Comparison of ENCODE assay signal across 11 cellular contexts in genomic region chr11:9530020-9530628, GRCh38. TPM values are rescaled to one million over a fixed set of nuclear protein-coding genes. Genes with fewer than 3 reads are reported as not detected.
DNase-seq lines count a peak whose midpoint lies in the region; TF ChIP-seq lines count a peak whose summit lies in the region.
"Had no signal": no experiment of that assay in that cellular context is flagged by ENCODE, and none has a peak within 500 bp of the region (broad histone marks: within the 10 kb centered on the region; RNA-seq: fewer than 3 reads in every experiment).

No MANE protein-coding gene starts in this region.

- WGBS in testis, 2 donors, result 46 to 50% methylated on average over 9 of the region's 9 CpGs

- DNase-seq in DMS79 treated with DMSO at 0.1 percent for 48 hours (lab: John Stamatoyannopoulos, UW) (peak; percentile 47), DMS79 (lab: John Stamatoyannopoulos, UW) (no peak), breast epithelium (ENCODE audit: low spot score in 2 of 2) (peak in 1 of 2 donors; percentile 46), testis (peak; percentile 35), NCI-H1092 treated with DMSO at 0.1 percent for 48 hours (lab: John Stamatoyannopoulos, UW) (no peak)
- no peak for DNase-seq in central memory CD4-positive, alpha-beta T cell
- DNase-seq in stimulated activated CD4-positive, alpha-beta T cell treated with anti-CD3 and anti-CD28 coated beads, Interleukin-12 subunit alpha, Interleukin-12 subunit beta, amount 100 ng/mL, for 4 hours, result no peak
- DNase-seq: cerebellar nuclear complex, midbrain, NCI-H526 had no signal

- H3K27me3 ChIP-seq in breast epithelium (no peaks in the 10 kb centered on the region), mucosa of stomach (ENCODE audit: control insufficient read depth, insufficient read depth, low read length) (no peaks in the 10 kb centered on the region), testis (no peaks in the 10 kb centered on the region)

- H3K27ac ChIP-seq in breast epithelium (peak overlapping the region; percentile 76 to 78), testis (no peak overlapping the region)

- peak overlapping the region; percentile 56 for H3K9ac ChIP-seq in mucosa of stomach (ENCODE audit: low read length)

- TF ChIP-seq POLR2A in breast epithelium (IDR thresholded peaks at IDR 0.05) (no peak), testis (IDR thresholded peaks at IDR 0.05) (no peak)

- intact Hi-C loops in breast epithelium (cut with DNase I; ENCODE audit: low total_unique reads) (no loop called here), testis (cut with DNase I; ENCODE audit: low total_unique reads) (no loop called here)

- no peaks in the 10 kb centered on the region for H3K36me3 ChIP-seq in breast epithelium
- no peaks in the 10 kb centered on the region for H3K36me3 ChIP-seq in mucosa of stomach (ENCODE audit: control insufficient read depth, insufficient read depth, low read length)
- H3K36me3 ChIP-seq in testis (ENCODE audit: low read depth, missing control alignments), result no peaks in the 10 kb centered on the region

- H3K4me1 ChIP-seq in breast epithelium (peaks cover 5 to 7% of the 10 kb centered on the region in 2 donors), mucosa of stomach (ENCODE audit: control insufficient read depth, insufficient read depth, low read length) (peaks cover 38% of the 10 kb centered on the region), testis (peaks cover 32% of the 10 kb centered on the region)

- no peaks in the 10 kb centered on the region for H3K9me3 ChIP-seq in breast epithelium
- no peaks in the 10 kb centered on the region for H3K9me3 ChIP-seq in mucosa of stomach (ENCODE audit: control insufficient read depth, low read length)
- H3K9me3 ChIP-seq in testis, result no peaks in the 10 kb centered on the region

- TF ChIP-seq CTCF in breast epithelium (IDR thresholded peaks at IDR 0.05), result no peak
- no peak for TF ChIP-seq CTCF in testis (IDR thresholded peaks at IDR 0.05)

- H3K4me3 ChIP-seq in breast epithelium (no peak overlapping the region), mucosa of stomach (ENCODE audit: low read length) (no peak overlapping the region), testis (no peak overlapping the region)

RNA-seq across cellular contexts. Expression of gene WEE1, which starts 43.3 kb away (rescaled TPM):
- total RNA-seq in breast epithelium (100 to 1,000 TPM in 1 of 3 donors, 10 to 100 TPM in 2; 25.0 to 128 (median 66.5) TPM), testis (10 to 100 TPM; 34.3 to 59.8 TPM)
- polyA plus RNA-seq in testis (ENCODE audit: insufficient read depth, low read depth, low replicate concordance), result 100 TPM

Comparison
In these comparisons a context has a peak if more than half of its experiments do, and no peak if none do; other contexts are left out.
1. DNase-seq: peak in DMS79 treated with DMSO at 0.1 percent for 48 hours (single experiment) and testis (single experiment); none in DMS79 (single experiment), central memory CD4-positive, alpha-beta T cell (single experiment), stimulated activated CD4-positive, alpha-beta T cell treated with anti-CD3 and anti-CD28 coated beads, Interleukin-12 subunit alpha, Interleukin-12 subunit beta, amount 100 ng/mL, for 4 hours (single experiment) and NCI-H1092 treated with DMSO at 0.1 percent for 48 hours (single experiment).
2. H3K27ac ChIP-seq: peak in breast epithelium (2 of 2); none in testis (0 of 2).